ENCODE assay signal across 22 cellular contexts in genomic region chr13:36363464-36363863, GRCh38.
"Had no signal": no experiment of that assay in that cellular context is flagged by ENCODE, and none has a peak within 500 bp of the region (broad histone marks: within the 10 kb centered on the region; RNA-seq: fewer than 3 reads in every experiment).

No MANE protein-coding gene starts in this region.

- H3K27me3 ChIP-seq: brain microvascular endothelial cell had no signal

- H3K4me1 Mint-ChIP-seq: activated CD4-positive, alpha-beta T cell treated with anti-CD3 and anti-CD28 coated beads, Interleukin-2, amount 10 ng/mL, durations not matched to agents 24 days and 14 days; activated naive CD8-positive, alpha-beta T cell treated with anti-CD3 and anti-CD28 coated beads, Interleukin-2, amount 10 ng/mL, durations not matched to agents 7 days and 5 days; central memory CD8-positive, alpha-beta T cell; nephron progenitor cell; T-cell had no signal

- DNase-seq: activated CD4-positive, alpha-beta T cell treated with anti-CD3 and anti-CD28 coated beads, Interleukin-2, amount 10 ng/mL, durations not matched to agents 24 days and 14 days; activated CD8-positive, alpha-beta T cell treated with anti-CD3 and anti-CD28 coated beads, Interleukin-2, amount 10 ng/mL, durations not matched to agents 7 days and 5 days; activated naive CD4-positive, alpha-beta T cell treated with Interleukin-2 at 50 U/mL for 16 hours; activated naive CD8-positive, alpha-beta T cell treated with anti-CD3 and anti-CD28 coated beads, Interleukin-2, amount 10 ng/mL, durations not matched to agents 7 days and 5 days; activated T-cell treated with anti-CD3 and anti-CD28 coated beads, Interleukin-2, amount 50 U/mL, for 24 hours; anterior cingulate cortex; brain microvascular endothelial cell; hypothalamus; islet precursor cell; left colon; midbrain; nephron progenitor cell; occipital lobe; retina; stimulated activated CD4-positive, alpha-beta T cell treated with anti-CD3 and anti-CD28 coated beads, Interleukin-2, amount 100 ng/mL, for 24 hours; stimulated activated naive CD8-positive, alpha-beta T cell treated with anti-CD3 and anti-CD28 coated beads, Interleukin-15, Interleukin-2, amounts not matched to agents 100 U/mL and 50 U/mL, for 24 hours; T-cell; T-helper 9 cell; trophoblast cell had no signal

- ATAC-seq: activated CD8-positive, alpha-beta T cell treated with anti-CD3 and anti-CD28 coated beads, Interleukin-2, amount 10 ng/mL, durations not matched to agents 7 days and 5 days; left colon; stimulated activated naive CD8-positive, alpha-beta T cell treated with anti-CD3 and anti-CD28 coated beads, Interleukin-15, Interleukin-2, amounts not matched to agents 100 U/mL and 50 U/mL, for 24 hours; T-cell had no signal

- H3K36me3 Mint-ChIP-seq: activated naive CD8-positive, alpha-beta T cell treated with anti-CD3 and anti-CD28 coated beads, Interleukin-2, amount 10 ng/mL, durations not matched to agents 7 days and 5 days; T-cell had no signal

- H3K9me3 Mint-ChIP-seq: activated CD4-positive, alpha-beta T cell treated with anti-CD3 and anti-CD28 coated beads, Interleukin-2, amount 10 ng/mL, durations not matched to agents 24 days and 14 days; activated naive CD8-positive, alpha-beta T cell treated with anti-CD3 and anti-CD28 coated beads, Interleukin-2, amount 10 ng/mL, durations not matched to agents 7 days and 5 days; activated T-cell treated with anti-CD3 and anti-CD28 coated beads, Interleukin-2, amount 50 U/mL, for 24 hours; activated T-helper 2 cell treated with anti-CD3 and anti-CD28 coated beads, Interferon-gamma antibody, Interleukin-2, Interleukin-4, amounts not matched to agents 10 μg/mL and 5 μg/mL and 100 μg/mL, durations not matched to agents 14 hours and 24 hours and 36 hours; central memory CD8-positive, alpha-beta T cell; nephron progenitor cell; T-cell had no signal

- H3K4me3 Mint-ChIP-seq: activated CD4-positive, alpha-beta T cell treated with anti-CD3 and anti-CD28 coated beads, Interleukin-2, amount 10 ng/mL, durations not matched to agents 24 days and 14 days; activated CD8-positive, alpha-beta T cell treated with anti-CD3 and anti-CD28 coated beads, Interleukin-2, amount 10 ng/mL, durations not matched to agents 7 days and 5 days; activated naive CD8-positive, alpha-beta T cell treated with anti-CD3 and anti-CD28 coated beads, Interleukin-2, amount 10 ng/mL, durations not matched to agents 7 days and 5 days; activated T-cell treated with anti-CD3 and anti-CD28 coated beads, Interleukin-2, amount 50 U/mL, for 24 hours; central memory CD8-positive, alpha-beta T cell; nephron progenitor cell; T-cell had no signal

- H3K27ac ChIP-seq: brain microvascular endothelial cell, coronary artery had no signal

- H3K27ac Mint-ChIP-seq: activated CD4-positive, alpha-beta T cell treated with anti-CD3 and anti-CD28 coated beads, Interleukin-2, amount 10 ng/mL, durations not matched to agents 24 days and 14 days; activated CD8-positive, alpha-beta T cell treated with anti-CD3 and anti-CD28 coated beads, Interleukin-2, amount 10 ng/mL, durations not matched to agents 7 days and 5 days; activated naive CD8-positive, alpha-beta T cell treated with anti-CD3 and anti-CD28 coated beads, Interleukin-2, amount 10 ng/mL, durations not matched to agents 7 days and 5 days; activated T-cell treated with anti-CD3 and anti-CD28 coated beads, Interleukin-2, amount 50 U/mL, for 24 hours; activated T-helper 2 cell treated with anti-CD3 and anti-CD28 coated beads, Interferon-gamma antibody, Interleukin-2, Interleukin-4, amounts not matched to agents 10 μg/mL and 5 μg/mL and 100 μg/mL, durations not matched to agents 14 hours and 24 hours and 36 hours; nephron progenitor cell; T-cell had no signal

- H3K36me3 ChIP-seq: brain microvascular endothelial cell had no signal

- H3K4me3 ChIP-seq: coronary artery had no signal

- H3K27me3 Mint-ChIP-seq: central memory CD8-positive, alpha-beta T cell had no signal
